In genomic region chr2:46490521-46491141, GRCh38 we compare ENCODE assay signal across 9 cellular contexts. TPM values are rescaled to one million over a fixed set of nuclear protein-coding genes. Genes with fewer than 3 reads are reported as not detected.
A peak's percentile ranks its signal among the peaks of the same experiment; 100 is the strongest.
DNase-seq lines count a peak whose midpoint lies in the region; ATAC-seq, FAIRE-seq and TF ChIP-seq lines count a peak whose summit lies in the region.
"Had no signal": no experiment of that assay in that cellular context is flagged by ENCODE, and none has a peak within 500 bp of the region (broad histone marks: within the 10 kb centered on the region; RNA-seq: fewer than 3 reads in every experiment).

No MANE protein-coding gene starts in this region.

- TF ChIP-seq CTCF in IMR-90 (conservative IDR thresholded peaks at IDR 0.05; ENCODE audit: low read depth, low read length) = no peak

- peaks cover 0 to 5% of the 10 kb centered on the region in 2 experiments; a peak in 1 of 4 replicates for H3K79me1 ChIP-seq in IMR-90 (ENCODE audit: low read depth in 1 of 2, low read length in 2 of 2)

- DNase-seq in GM19238 (ENCODE audit: insufficient read length, low spot score) (peak; percentile 70), IMR-90 (peak; percentile 26), cardiac septum (ENCODE audit: low spot score) (peak; percentile 87), NCI-H69 (lab: John Stamatoyannopoulos, UW) (no peak), NCI-H128 (lab: John Stamatoyannopoulos, UW; ENCODE audit: unreplicated experiment) (no peak), RCC 7860 (ENCODE audit: low spot score) (no peak), NCI-H2196 (lab: John Stamatoyannopoulos, UW; ENCODE audit: unreplicated experiment) (no peak)

- 72% methylated on average over 2 of the region's 6 CpGs; no CpG with 5 or more reads in 1 of the 2 experiments for WGBS in IMR-90 (ENCODE audit: extremely low coverage in 2 of 2, insufficient read length in 1 of 2), 2 experiments

- H3K23ac ChIP-seq in IMR-90 (ENCODE audit: low read depth, low read length) = 0 out of 2 replicates have a peak overlapping the region, but pooled peaks have one; percentile 19

- CTCF ChIA-PET in IMR-90 (lab: Yijun Ruan, JAX) = interaction anchor here (1.0 kb wide), 1 partner anchor 160 kb away, joined by 3 read pairs; no protein-coding TSS in a partner anchor

- BruUV-seq in IMR-90 (replicated peaks; lab: Mats Ljungman, UMichigan) = no TSS peak

- in situ Hi-C loops in IMR-90 (cut with MboI; ENCODE audit: low sequenced_read_pairs) = no loop called here

- H4K20me1 ChIP-seq in IMR-90 (ENCODE audit: insufficient read depth, low read length) = no peaks in the 10 kb centered on the region

- H3K4ac ChIP-seq in IMR-90 (ENCODE audit: low read depth, low read length) = peak overlapping the region; percentile 47

- FAIRE-seq in RCC 7860 (lab: Jason Lieb, UNC) = no peak

- H4K8ac ChIP-seq in IMR-90 (ENCODE audit: low read depth in 2 of 2, low read length in 2 of 2) = peak overlapping the region in 1 of 2 experiments; percentile 30; a peak in 1 of 4 replicates

- peak overlapping the region; percentile 49; the same call in 1 of the 2 replicates for H2BK20ac ChIP-seq in IMR-90 (ENCODE audit: low read depth, low read length)

- no peak overlapping the region for H3K56ac ChIP-seq in IMR-90 (ENCODE audit: extremely low read depth, insufficient read depth, low read length)

- TF ChIP-seq POLR2A in IMR-90 (IDR thresholded peaks at IDR 0.05; ENCODE audit: low read depth, low read length) = no peak

- dilution Hi-C loops in IMR-90 (cut with HindIII; ENCODE audit: low sequenced_read_pairs, unreplicated experiment) = no loop called here

- no peaks in the 10 kb centered on the region for H3K27me3 ChIP-seq in IMR-90 (ENCODE audit: control insufficient read depth, insufficient read depth, low read length)
- H3K27me3 ChIP-seq in skeletal muscle tissue (ENCODE audit: control insufficient read depth in 3 of 3, insufficient read depth in 3 of 3, low read length in 3 of 3) = no peaks in the 10 kb centered on the region

- H4K91ac ChIP-seq in IMR-90 (ENCODE audit: insufficient read depth, low read depth, low read length) = peak overlapping the region; percentile 36

- H3K9me1 ChIP-seq in IMR-90 (ENCODE audit: insufficient read depth, low read length) = peaks cover 20% of the 10 kb centered on the region; the same call in 1 of the 2 replicates

- peak overlapping the region; percentile 19 for H3K14ac ChIP-seq in IMR-90 (replicated peaks; ENCODE audit: low read depth, low read length)

- no peak for ATAC-seq in IMR-90 (ENCODE audit: low read depth)

- no peaks in the 10 kb centered on the region for H3K9me3 ChIP-seq in IMR-90 (ENCODE audit: control insufficient read depth, insufficient read depth, low read length)
- H3K9me3 ChIP-seq in skeletal muscle tissue (ENCODE audit: control insufficient read depth in 3 of 3, low read length in 3 of 3) = no peaks in the 10 kb centered on the region

- H2AFZ ChIP-seq in IMR-90 (replicated peaks; ENCODE audit: low read length, poor library complexity) = peak overlapping the region; percentile 55

- H3K4me3 ChIP-seq in IMR-90 (ENCODE audit: insufficient read depth, low read depth, low read length) = no peak overlapping the region
- H3K4me3 ChIP-seq in skeletal muscle tissue (ENCODE audit: low read length in 3 of 3) = peak overlapping the region in 1 of 3 donors; percentile 32

- H3K4me2 ChIP-seq in IMR-90 (ENCODE audit: low read depth, low read length) = no peak overlapping the region

- 0 out of 2 replicates have a peak overlapping the region, but pooled peaks have one; percentile 9 for H3K18ac ChIP-seq in IMR-90 (ENCODE audit: low read depth, low read length)

- H4K5ac ChIP-seq in IMR-90 (ENCODE audit: low read depth, low read length) = no peak overlapping the region

- peak overlapping the region; percentile 37; the same call in 1 of the 2 replicates for H2AK5ac ChIP-seq in IMR-90 (ENCODE audit: low read depth, low read length)

- H3K36me3 ChIP-seq in IMR-90 (ENCODE audit: control insufficient read depth, insufficient read depth, low read length) (no peaks in the 10 kb centered on the region), skeletal muscle tissue (ENCODE audit: control insufficient read depth in 3 of 3, insufficient read depth in 3 of 3, low read length in 3 of 3) (no peaks in the 10 kb centered on the region)

- no peak overlapping the region for H3K9ac ChIP-seq in IMR-90 (ENCODE audit: low read depth, low read length)
- H3K9ac ChIP-seq in skeletal muscle tissue (ENCODE audit: low read depth in 1 of 3, low read length in 3 of 3) = peak overlapping the region in 2 of 3 donors; percentile 28 to 36

- H2BK5ac ChIP-seq in IMR-90 (ENCODE audit: low read depth, low read length, poor library complexity, severe bottlenecking) = no peak overlapping the region

- peaks cover 31% of the 10 kb centered on the region for H3K4me1 ChIP-seq in IMR-90 (ENCODE audit: control insufficient read depth, insufficient read depth, low read length)
- H3K4me1 ChIP-seq in skeletal muscle tissue (ENCODE audit: control insufficient read depth in 3 of 3, insufficient read depth in 3 of 3, low read length in 3 of 3) = peaks cover 24 to 37% (median 33%) of the 10 kb centered on the region in 3 donors

- peak overlapping the region; percentile 24; the same call in 1 of the 2 replicates for H2BK120ac ChIP-seq in IMR-90 (ENCODE audit: low read depth, low read length)

- TF ChIP-seq RAD21 in IMR-90 (IDR thresholded peaks at IDR 0.05; ENCODE audit: low read length) = no peak

- POLR2A ChIA-PET in IMR-90 (lab: Charles Lee; ENCODE audit: unreplicated experiment) = no interaction called here

- intact Hi-C loops in IMR-90 (cut with micrococcal nuclease) = no loop called here
- intact Hi-C loops in cardiac septum (cut with DNase I) = loop anchor here (2.0 kb wide), 1 partner anchor 74 kb away; no protein-coding TSS in a partner anchor

- H2BK15ac ChIP-seq in IMR-90 (ENCODE audit: low read depth, low read length) = peak overlapping the region; percentile 27; the same call in 1 of the 3 replicates

- H3K27ac ChIP-seq in IMR-90 (ENCODE audit: insufficient read depth, low read length) = no peak overlapping the region
- H3K27ac ChIP-seq in skeletal muscle tissue (ENCODE audit: low read depth, low read length) = peak overlapping the region; percentile 60

- H2AK9ac ChIP-seq in IMR-90 (replicated peaks; ENCODE audit: low read depth, low read length, poor library complexity) = no peak overlapping the region

TF ChIP-seq in IMR-90, 13 proteins besides CTCF, POLR2A, EP300 and RAD21:
- no peak for TF ChIP-seq RCOR1 (IDR thresholded peaks at IDR 0.05; ENCODE audit: insufficient replicate concordance, low read length)
- no peak for TF ChIP-seq NFE2L2 (IDR thresholded peaks at IDR 0.05; ENCODE audit: low read depth, low read length)
- no peak for TF ChIP-seq SMC3 (IDR thresholded peaks at IDR 0.05; ENCODE audit: low read depth, low read length)
- TF ChIP-seq MXI1 (IDR thresholded peaks at IDR 0.05; ENCODE audit: borderline replicate concordance, low read depth, low read length) = no peak

RNA-seq across cellular contexts. Expression of gene TMEM247, which starts 11.3 kb away (rescaled TPM):
- total RNA-seq in IMR-90 (2012; rRNA removed) = not detected in 2 replicates
- not detected in 2 replicates for polyA plus RNA-seq in IMR-90 (2012; rRNA removed)
- not detected in 2 replicates for polyA plus RNA-seq in IMR-90 (2012; cell fraction: cytosol; rRNA removed)
- not detected in 2 replicates for polyA plus RNA-seq in IMR-90 (2012; cell fraction: nucleus; rRNA removed; ENCODE audit: low replicate concordance)
- not detected for total RNA-seq in cardiac septum
- not detected for total RNA-seq in skeletal muscle tissue
- total RNA-seq: subcutaneous adipose tissue had no signal

RNA-seq across cellular contexts. Expression of gene RHOQ, which starts 51.7 kb away (rescaled TPM):
- 50.7 and 70.3 TPM in 2 replicates for total RNA-seq in IMR-90 (2012; rRNA removed)
- 41.4 and 46.3 TPM in 2 replicates for polyA plus RNA-seq in IMR-90 (2012; rRNA removed)
- 19.0 and 20.9 TPM in 2 replicates for polyA plus RNA-seq in IMR-90 (2012; cell fraction: cytosol; rRNA removed)
- 37.4 and 90.3 TPM in 2 replicates for polyA plus RNA-seq in IMR-90 (2012; cell fraction: nucleus; rRNA removed; ENCODE audit: low replicate concordance)
- 314 TPM for total RNA-seq in cardiac septum
- total RNA-seq in skeletal muscle tissue = 42.3 TPM

RNA-seq across cellular contexts. Expression of gene ATP6V1E2, which starts 51.7 kb away (rescaled TPM):
- total RNA-seq in IMR-90 (2012; rRNA removed) = 4.4 and 4.8 TPM in 2 replicates
- 4.0 and 5.3 TPM in 2 replicates for polyA plus RNA-seq in IMR-90 (2012; rRNA removed)
- 2.1 and 2.3 TPM in 2 replicates for polyA plus RNA-seq in IMR-90 (2012; cell fraction: cytosol; rRNA removed)
- polyA plus RNA-seq in IMR-90 (2012; cell fraction: nucleus; rRNA removed; ENCODE audit: low replicate concordance) = 1.1 and 2.4 TPM in 2 replicates
- total RNA-seq in cardiac septum = 8.7 TPM
- 2.6 TPM for total RNA-seq in skeletal muscle tissue

Comparison
In these comparisons a context has a peak if more than half of its experiments do, and no peak if none do; other contexts are left out.
1. DNase-seq: peak in GM19238 (single experiment), IMR-90 (single experiment) and cardiac septum (single experiment); none in NCI-H69 (single experiment), NCI-H128 (single experiment), RCC 7860 (single experiment) and NCI-H2196 (single experiment).